Comparison of ENCODE assay signal across 12 cellular contexts in the genomic region with DNA sequence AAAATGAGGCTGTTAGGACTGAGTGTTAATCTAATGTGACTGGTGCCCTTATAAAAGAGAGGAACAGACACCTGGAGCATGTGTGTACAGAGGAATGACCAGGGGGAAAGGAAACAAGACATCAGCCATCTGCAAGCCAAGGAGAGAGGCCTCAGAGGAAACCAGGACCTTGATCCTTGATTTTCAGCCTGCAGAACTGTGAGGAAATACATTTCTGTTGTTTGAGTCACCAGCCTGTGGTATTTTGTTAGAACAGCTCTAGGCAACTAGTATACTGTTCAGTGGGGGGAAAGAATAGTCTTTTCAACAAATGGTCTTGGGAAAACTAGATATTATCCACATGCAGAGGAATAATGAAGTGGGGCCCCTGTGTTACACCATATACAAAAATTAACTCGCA.
DNase-seq lines count a peak whose midpoint lies in the region; ATAC-seq and TF ChIP-seq lines count a peak whose summit lies in the region.
"Had no signal": no experiment of that assay in that cellular context is flagged by ENCODE, and none has a peak within 500 bp of the region (broad histone marks: within the 10 kb centered on the region; RNA-seq: fewer than 3 reads in every experiment).

No MANE protein-coding gene starts in this region.

- peak; percentile 63 for DNase-seq in AG04450 (ENCODE audit: low read depth, low spot score)
- DNase-seq in HK-2 (ENCODE audit: unreplicated experiment) = peak; percentile 20
- DNase-seq in amniotic epithelial cell (ENCODE audit: low read depth) = peak; percentile 94
- peak; percentile 88 for DNase-seq in islet precursor cell
- DNase-seq in NCI-H2196 (lab: John Stamatoyannopoulos, UW; ENCODE audit: unreplicated experiment) = no peak
- no peak for DNase-seq in SKM-1 treated with dmso at 0.1 percent for 144 hours (lab: John Stamatoyannopoulos, UW; ENCODE audit: unreplicated experiment)
- DNase-seq: activated CD4-positive, alpha-beta T cell treated with anti-CD3 and anti-CD28 coated beads, Interleukin-2, amount 10 ng/mL, durations not matched to agents 24 days and 14 days; KG1; NK-92 treated with Interleukin-12 subunit alpha and Interleukin-12 subunit beta, amount 100 ng/mL, for 24 hours; occipital lobe had no signal

- H3K27me3 ChIP-seq in AG04450 (ENCODE audit: control insufficient read depth, insufficient read depth, low read length) = peaks cover under 1% of the 10 kb centered on the region

- TF ChIP-seq CTCF in AG04450 (IDR thresholded peaks at IDR 0.05; ENCODE audit: low read depth, low read length) = no peak

- CTCF ChIA-PET in AG04450 (lab: Charles Lee) = no interaction called here

- no peak overlapping the region for H3K27ac ChIP-seq in AG04450 (ENCODE audit: low read depth, low read length)

- H3K4me3 ChIP-seq in AG04450 (ENCODE audit: low read depth, low read length) = no peak overlapping the region

- POLR2A ChIA-PET in AG04450 (lab: Yijun Ruan, JAX) = no interaction called here

- no peak for ATAC-seq in HG03521 (IDR thresholded peaks at IDR 0.05; ENCODE audit: unreplicated experiment)
- ATAC-seq in HG03354 (IDR thresholded peaks at IDR 0.05; ENCODE audit: poor library complexity, severe bottlenecking, unreplicated experiment) = no peak

- no peaks in the 10 kb centered on the region for H3K9me3 ChIP-seq in AG04450 (ENCODE audit: control insufficient read depth, insufficient read depth, low read length)

Comparison
In these comparisons a context has a peak if more than half of its experiments do, and no peak if none do; other contexts are left out.
1. DNase-seq: peak in AG04450 (single experiment), HK-2 (single experiment), amniotic epithelial cell (single experiment) and islet precursor cell (single experiment); none in NCI-H2196 (single experiment) and SKM-1 treated with dmso at 0.1 percent for 144 hours (single experiment).